15 cellular contexts compared by ENCODE assay signal in the genomic region with DNA sequence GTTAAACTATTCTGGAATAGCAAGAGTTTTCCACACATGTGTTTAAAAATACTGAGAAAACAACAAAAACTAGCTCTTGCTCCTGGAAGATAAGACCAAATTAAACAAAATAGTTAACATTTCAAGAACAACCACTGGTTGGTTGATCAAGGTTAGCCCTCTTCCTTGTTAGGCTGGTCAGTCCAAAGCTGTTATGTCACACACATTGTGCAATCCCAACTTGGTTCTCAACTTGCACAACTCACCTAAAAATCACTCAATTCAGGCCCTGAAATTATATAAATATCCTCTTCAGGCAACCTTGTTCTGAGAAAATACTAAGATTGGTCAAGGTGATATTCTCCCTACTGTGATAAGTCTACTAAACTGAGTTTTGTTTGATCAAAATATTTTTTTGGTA.
DNase-seq lines count a peak whose midpoint lies in the region; ATAC-seq and TF ChIP-seq lines count a peak whose summit lies in the region.
"Had no signal": no experiment of that assay in that cellular context is flagged by ENCODE, and none has a peak within 500 bp of the region (broad histone marks: within the 10 kb centered on the region; RNA-seq: fewer than 3 reads in every experiment).

No MANE protein-coding gene starts in this region.

- H3K27ac ChIP-seq in IMR-90 (ENCODE audit: insufficient read depth, low read length) = no peak overlapping the region
- H3K27ac ChIP-seq: HL-60 had no signal

- DNase-seq in IMR-90 (no peak), MV-4-11 (lab: John Stamatoyannopoulos, UW) (peak; percentile 19), amniotic epithelial cell (ENCODE audit: low read depth) (peak; percentile 61), left lobe of liver (ENCODE audit: low spot score) (no peak)
- DNase-seq in stimulated activated CD4-positive, alpha-beta T cell treated with anti-CD3 and anti-CD28 coated beads, Interleukin-4, amount 100 ng/mL, for 1 hour = no peak
- DNase-seq: C1 segment of cervical spinal cord; Calu3; CD4-positive, alpha-beta T cell; DMS79; HCEC 1CT; HFFc6 had no signal

- H3K27me3 ChIP-seq in IMR-90 (ENCODE audit: control insufficient read depth, insufficient read depth, low read length) = no peaks in the 10 kb centered on the region

- H4K5ac ChIP-seq in IMR-90 (ENCODE audit: low read depth, low read length) = no peak overlapping the region

- no peak for TF ChIP-seq CTCF in IMR-90 (conservative IDR thresholded peaks at IDR 0.05; ENCODE audit: low read depth, low read length)

- H4K8ac ChIP-seq in IMR-90 (ENCODE audit: low read depth in 2 of 2, low read length in 2 of 2) = no peak overlapping the region

- H3K56ac ChIP-seq in IMR-90 (ENCODE audit: extremely low read depth, insufficient read depth, low read length) = no peak overlapping the region

- H3K79me1 ChIP-seq in IMR-90 (ENCODE audit: low read depth in 1 of 2, low read length in 2 of 2) = no peaks in the 10 kb centered on the region

- no peak for TF ChIP-seq POLR2A in IMR-90 (IDR thresholded peaks at IDR 0.05; ENCODE audit: low read depth, low read length)

- H4K91ac ChIP-seq in IMR-90 (ENCODE audit: insufficient read depth, low read depth, low read length) = no peak overlapping the region

- H3K9ac ChIP-seq in IMR-90 (ENCODE audit: low read depth, low read length) = no peak overlapping the region

- H2BK5ac ChIP-seq in IMR-90 (ENCODE audit: low read depth, low read length, poor library complexity, severe bottlenecking) = no peak overlapping the region

- intact Hi-C loops in IMR-90 (cut with micrococcal nuclease) = no loop called here

- dilution Hi-C loops in IMR-90 (cut with HindIII; ENCODE audit: low sequenced_read_pairs, unreplicated experiment) = no loop called here

- TF ChIP-seq RAD21 in IMR-90 (IDR thresholded peaks at IDR 0.05; ENCODE audit: low read length) = no peak

- no peak overlapping the region for H2BK20ac ChIP-seq in IMR-90 (ENCODE audit: low read depth, low read length)

- POLR2A ChIA-PET in IMR-90 (lab: Charles Lee; ENCODE audit: unreplicated experiment) = no interaction called here

- H3K4me3 ChIP-seq in IMR-90 (ENCODE audit: insufficient read depth, low read depth, low read length) = no peak overlapping the region
- H3K4me3 ChIP-seq: GM12878 had no signal

- no peak for ATAC-seq in IMR-90 (ENCODE audit: low read depth)
- ATAC-seq in left lobe of liver = peak; percentile 34
- no peak for ATAC-seq in HG03442 (IDR thresholded peaks at IDR 0.05; ENCODE audit: unreplicated experiment)
- no peak for ATAC-seq in HG02678 (IDR thresholded peaks at IDR 0.05; ENCODE audit: unreplicated experiment)
- ATAC-seq: GM12878 had no signal

- H3K4ac ChIP-seq in IMR-90 (ENCODE audit: low read depth, low read length) = no peak overlapping the region

- H2BK15ac ChIP-seq in IMR-90 (ENCODE audit: low read depth, low read length) = no peak overlapping the region

- H3K18ac ChIP-seq in IMR-90 (ENCODE audit: low read depth, low read length) = no peak overlapping the region

- H4K20me1 ChIP-seq in IMR-90 (ENCODE audit: insufficient read depth, low read length) = no peaks in the 10 kb centered on the region

- H2AK9ac ChIP-seq in IMR-90 (replicated peaks; ENCODE audit: low read depth, low read length, poor library complexity) = no peak overlapping the region

- H3K14ac ChIP-seq in IMR-90 (replicated peaks; ENCODE audit: low read depth, low read length) = no peak overlapping the region

- H3K9me1 ChIP-seq in IMR-90 (ENCODE audit: insufficient read depth, low read length) = no peaks in the 10 kb centered on the region

- H2BK120ac ChIP-seq in IMR-90 (ENCODE audit: low read depth, low read length) = no peak overlapping the region

- in situ Hi-C loops in IMR-90 (cut with MboI; ENCODE audit: low sequenced_read_pairs) = no loop called here

- H2AFZ ChIP-seq in IMR-90 (replicated peaks; ENCODE audit: low read length, poor library complexity) = no peak overlapping the region

- no peak overlapping the region for H2AK5ac ChIP-seq in IMR-90 (ENCODE audit: low read depth, low read length)

- BruUV-seq in IMR-90 (replicated peaks; lab: Mats Ljungman, UMichigan) = no TSS peak

- no peaks in the 10 kb centered on the region for H3K4me1 ChIP-seq in IMR-90 (ENCODE audit: control insufficient read depth, insufficient read depth, low read length)

- no peak overlapping the region for H3K4me2 ChIP-seq in IMR-90 (ENCODE audit: low read depth, low read length)

- no peak overlapping the region for H3K23ac ChIP-seq in IMR-90 (ENCODE audit: low read depth, low read length)

- H3K9me3 ChIP-seq in IMR-90 (ENCODE audit: control insufficient read depth, insufficient read depth, low read length) = no peaks in the 10 kb centered on the region

- CTCF ChIA-PET in IMR-90 (lab: Yijun Ruan, JAX) = no interaction called here

- no peaks in the 10 kb centered on the region for H3K36me3 ChIP-seq in IMR-90 (ENCODE audit: control insufficient read depth, insufficient read depth, low read length)

TF ChIP-seq in IMR-90, 13 proteins besides CTCF, POLR2A, EP300 and RAD21:
- TF ChIP-seq MAFK (IDR thresholded peaks at IDR 0.05; ENCODE audit: low read depth, low read length) (no peak), MXI1 (IDR thresholded peaks at IDR 0.05; ENCODE audit: borderline replicate concordance, low read depth, low read length) (no peak), FOS (IDR thresholded peaks at IDR 0.05; ENCODE audit: low read depth, low read length) (no peak), MAZ (IDR thresholded peaks at IDR 0.05; ENCODE audit: borderline replicate concordance, low read depth, low read length) (no peak), CEBPB (IDR thresholded peaks at IDR 0.05; ENCODE audit: low read depth, low read length) (peak; percentile 47), RFX5 (IDR thresholded peaks at IDR 0.05; ENCODE audit: low read depth, low read length) (no peak)
- TF ChIP-seq, protein P1, sequence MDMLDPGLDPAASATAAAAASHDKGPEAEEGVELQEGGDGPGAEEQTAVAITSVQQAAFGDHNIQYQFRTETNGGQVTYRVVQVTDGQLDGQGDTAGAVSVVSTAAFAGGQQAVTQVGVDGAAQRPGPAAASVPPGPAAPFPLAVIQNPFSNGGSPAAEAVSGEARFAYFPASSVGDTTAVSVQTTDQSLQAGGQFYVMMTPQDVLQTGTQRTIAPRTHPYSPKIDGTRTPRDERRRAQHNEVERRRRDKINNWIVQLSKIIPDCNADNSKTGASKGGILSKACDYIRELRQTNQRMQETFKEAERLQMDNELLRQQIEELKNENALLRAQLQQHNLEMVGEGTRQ (IDR thresholded peaks at IDR 0.05; ENCODE audit: low read depth, low read length) = no peak

Comparison
In these comparisons a context has a peak if more than half of its experiments do, and no peak if none do; other contexts are left out.
1. DNase-seq: peak in MV-4-11 (single experiment) and amniotic epithelial cell (single experiment); none in IMR-90 (single experiment), left lobe of liver (single experiment) and stimulated activated CD4-positive, alpha-beta T cell treated with anti-CD3 and anti-CD28 coated beads, Interleukin-4, amount 100 ng/mL, for 1 hour (single experiment).